In the genomic region with DNA sequence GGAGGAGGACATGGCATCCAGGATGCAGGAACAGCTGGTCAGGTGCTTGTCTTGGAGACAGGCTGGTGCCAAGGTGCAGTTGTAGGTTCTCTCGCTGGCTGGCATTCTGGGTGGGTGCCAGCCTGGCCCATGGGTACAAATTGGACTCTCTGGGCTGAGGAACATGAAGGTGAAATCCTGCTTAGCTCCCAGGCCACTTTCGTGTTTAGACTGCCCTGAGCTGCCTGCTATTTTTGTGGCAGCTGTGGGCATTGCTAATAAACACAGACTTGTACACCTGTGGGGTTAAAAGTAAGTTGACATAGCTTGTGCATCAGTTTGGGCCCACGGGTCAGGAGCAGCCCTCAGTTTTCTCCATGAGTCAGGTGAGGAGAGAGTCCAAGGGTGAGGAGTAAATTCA, we compare ENCODE assay signal across 6 cellular contexts.
"Had no signal": no experiment of that assay in that cellular context is flagged by ENCODE, and none has a peak within 500 bp of the region (broad histone marks: within the 10 kb centered on the region; RNA-seq: fewer than 3 reads in every experiment).

No MANE protein-coding gene starts in this region.

- H3K4me3 ChIP-seq: K562 had no signal

- ATAC-seq: HepG2, K562 had no signal

- H3K27ac ChIP-seq: HL-60, KMS-11 had no signal

- H3K9ac ChIP-seq: KMS-11 had no signal

- H3K4me2 ChIP-seq: KMS-11 had no signal

- DNase-seq: KBM-7, KG1 had no signal
